In genomic region chr3:114223146-114223545, GRCh38 we compare ENCODE assay signal across 10 cellular contexts. TPM values are rescaled to one million over a fixed set of nuclear protein-coding genes. Genes with fewer than 3 reads are reported as not detected.
A peak's percentile ranks its signal among the peaks of the same experiment; 100 is the strongest.
DNase-seq lines count a peak whose midpoint lies in the region; ATAC-seq and TF ChIP-seq lines count a peak whose summit lies in the region.
"Had no signal": no experiment of that assay in that cellular context is flagged by ENCODE, and none has a peak within 500 bp of the region (broad histone marks: within the 10 kb centered on the region; RNA-seq: fewer than 3 reads in every experiment).

No MANE protein-coding gene starts in this region.

- H3K27me3 ChIP-seq in osteoblast (ENCODE audit: insufficient read depth, low read length), result no peaks in the 10 kb centered on the region

- H3K27me3 Mint-ChIP-seq in activated CD4-positive, alpha-beta memory T cell treated with anti-CD3 and anti-CD28 coated beads for 36 hours, result no peaks in the 10 kb centered on the region

- POLR2A ChIA-PET in activated CD4-positive, alpha-beta memory T cell treated with anti-CD3 and anti-CD28 coated beads for 36 hours (lab: Charles Lee), result interaction anchor here (1.0 to 4.9 kb wide), 7 partner anchors 8 to 87 kb away, joined by 3 to 99 read pairs (median 9); partner anchors contain the start of gene TIGIT

- H3K9me3 ChIP-seq in osteoblast (ENCODE audit: low read depth, low read length), result peaks cover 8% of the 10 kb centered on the region

- peaks cover 19% of the 10 kb centered on the region for H3K9me3 Mint-ChIP-seq in activated CD4-positive, alpha-beta memory T cell treated with anti-CD3 and anti-CD28 coated beads for 36 hours

- H3K4me1 ChIP-seq in osteoblast (ENCODE audit: insufficient read depth, low read length), result peaks cover 2% of the 10 kb centered on the region
- H3K4me1 ChIP-seq: lower lobe of right lung had no signal

- H3K27ac ChIP-seq in osteoblast (ENCODE audit: low read depth, low read length), result no peak overlapping the region
- H3K27ac ChIP-seq: lower lobe of right lung had no signal

- TF ChIP-seq CTCF in osteoblast (IDR thresholded peaks at IDR 0.05; ENCODE audit: extremely low read depth, low read depth, low read length), result no peak

- peaks cover 90% of the 10 kb centered on the region for H3K4me1 Mint-ChIP-seq in activated CD4-positive, alpha-beta memory T cell treated with anti-CD3 and anti-CD28 coated beads for 36 hours (ENCODE audit: low read depth)

- intact Hi-C loops in activated CD4-positive, alpha-beta memory T cell treated with anti-CD3 and anti-CD28 coated beads for 36 hours (cut with micrococcal nuclease), result loop anchor here (1.0 kb wide), 4 partner anchors 10 to 85 kb away; no protein-coding TSS in a partner anchor
- intact Hi-C loops in head of caudate nucleus (cut with DNase I), result no loop called here

- DNase-seq in stimulated activated CD4-positive, alpha-beta T cell treated with anti-CD3 and anti-CD28 coated beads, Interleukin-4, amount 100 ng/mL, for 24 hours, result peak; percentile 41
- no peak for DNase-seq in stimulated activated CD4-positive, alpha-beta T cell treated with anti-CD3 and anti-CD28 coated beads, Interleukin-4, amount 100 ng/mL, for 1 hour
- DNase-seq in activated CD4-positive, alpha-beta memory T cell treated with anti-CD3 and anti-CD28 coated beads for 36 hours, result no peak
- no peak for DNase-seq in osteoblast (ENCODE audit: insufficient read length, low spot score, missing footprints)
- DNase-seq in GF-D8 (lab: John Stamatoyannopoulos, UW), result no peak
- DNase-seq in head of caudate nucleus, result no peak
- no peak for DNase-seq in NCI-H1694 treated with DMSO at 0.1 percent for 48 hours (lab: John Stamatoyannopoulos, UW)
- DNase-seq: lower lobe of right lung had no signal

- peak; percentile 85 for ATAC-seq in HG02943 (IDR thresholded peaks at IDR 0.05; ENCODE audit: low read depth, unreplicated experiment)

- peaks cover 31% of the 10 kb centered on the region for H3K36me3 Mint-ChIP-seq in activated CD4-positive, alpha-beta memory T cell treated with anti-CD3 and anti-CD28 coated beads for 36 hours

- H2AFZ ChIP-seq in osteoblast (ENCODE audit: low read length), result no peak overlapping the region

- no peak overlapping the region for H3K4me3 Mint-ChIP-seq in activated CD4-positive, alpha-beta memory T cell treated with anti-CD3 and anti-CD28 coated beads for 36 hours

- H4K20me1 ChIP-seq in osteoblast (ENCODE audit: insufficient read depth, low read length), result no peaks in the 10 kb centered on the region

- CTCF ChIA-PET in activated CD4-positive, alpha-beta memory T cell treated with anti-CD3 and anti-CD28 coated beads for 36 hours (lab: Charles Lee), result interaction anchor here (0.6 to 5.3 kb wide), 8 partner anchors 8 to 195 kb away, joined by 3 to 38 read pairs (median 6); partner anchors contain the start of gene TIGIT

- no peaks in the 10 kb centered on the region for H3K36me3 ChIP-seq in osteoblast (ENCODE audit: insufficient read depth, low read length)
- H3K36me3 ChIP-seq: lower lobe of right lung had no signal

- H3K4me3 ChIP-seq in osteoblast (ENCODE audit: insufficient read depth, low read length), result no peak overlapping the region
- H3K4me3 ChIP-seq: lower lobe of right lung had no signal

- H3K4me2 ChIP-seq in osteoblast (ENCODE audit: insufficient read depth, low read length), result no peak overlapping the region

- no peaks in the 10 kb centered on the region for H3K79me2 ChIP-seq in osteoblast (ENCODE audit: insufficient read depth, low read length)

- peak overlapping the region; percentile 92 for H3K27ac Mint-ChIP-seq in activated CD4-positive, alpha-beta memory T cell treated with anti-CD3 and anti-CD28 coated beads for 36 hours

RNA-seq across cellular contexts. Expression of gene ZNF80, which starts 14.2 kb away (rescaled TPM):
- total RNA-seq in activated CD4-positive, alpha-beta memory T cell treated with anti-CD3 and anti-CD28 coated beads for 36 hours, result under 1 TPM; 0.31 to 0.33 TPM
- total RNA-seq in osteoblast, result not detected in 2 replicates
- total RNA-seq: lower lobe of right lung had no signal

RNA-seq across cellular contexts. Expression of gene DRD3, which starts 44.3 kb away (rescaled TPM):
- not detected for total RNA-seq in activated CD4-positive, alpha-beta memory T cell treated with anti-CD3 and anti-CD28 coated beads for 36 hours
- not detected in 2 replicates for total RNA-seq in osteoblast
- total RNA-seq: lower lobe of right lung; T-helper 2 cell treated with Interferon-gamma antibody and Interleukin-4, amounts not matched to agents 100 ng/mL and 5 ng/mL, for 36 hours had no signal
